In the genomic region with DNA sequence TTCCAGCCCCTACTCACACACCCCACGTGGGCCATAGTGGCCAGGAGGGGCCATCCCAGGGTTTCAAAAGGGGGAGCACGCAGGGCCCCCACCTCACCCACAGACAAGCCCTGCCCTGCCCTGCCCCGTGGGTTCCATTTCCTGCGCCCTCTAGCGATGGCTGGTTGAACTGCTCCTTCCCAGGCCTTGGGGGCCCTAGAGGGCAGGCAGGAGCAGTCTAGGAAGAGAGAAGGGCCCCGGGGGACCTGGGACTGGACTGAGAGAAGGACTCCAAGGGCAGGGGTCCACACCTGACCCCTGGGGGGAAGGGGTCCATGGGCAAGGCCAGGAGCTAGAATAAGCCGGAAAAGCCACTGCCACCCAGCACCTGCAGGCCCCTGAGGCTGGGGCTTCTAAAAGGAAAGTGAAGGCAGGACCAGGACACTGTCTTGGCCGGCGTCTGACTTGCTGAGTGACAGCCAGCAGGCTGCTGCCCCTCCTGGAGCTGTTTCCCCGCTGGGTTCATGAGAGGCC, we compare ENCODE assay signal across 8 cellular contexts. TPM values are rescaled to one million over a fixed set of nuclear protein-coding genes. Genes with fewer than 3 reads are reported as not detected.
DNase-seq lines count a peak whose midpoint lies in the region; ATAC-seq and TF ChIP-seq lines count a peak whose summit lies in the region.

No MANE protein-coding gene starts in this region.

- peak overlapping the region; percentile 98 for H2AK5ac ChIP-seq in neuronal stem cell (ENCODE audit: low read depth, low read length)

- peak overlapping the region; percentile 3 for H2BK5ac ChIP-seq in neuronal stem cell (ENCODE audit: low read length)

- no peaks in the 10 kb centered on the region for H3K36me3 ChIP-seq in neuronal stem cell (replicated peaks in 1 of 2; ENCODE audit: control insufficient read depth in 2 of 2, insufficient read depth in 2 of 2, low read length in 2 of 2)
- peaks cover 0 to 22% (median 0%) of the 10 kb centered on the region in 3 donors for H3K36me3 ChIP-seq in tibial nerve

- WGBS in neuronal stem cell (ENCODE audit: extremely low coverage in 2 of 2, insufficient read length in 2 of 2, insufficient replicate concordance in 1 of 2), 2 donors: no CpG with 5 or more reads among the region's 10 CpGs
- 35 to 53% methylated on average over 10 of the region's 10 CpGs for WGBS in tibial nerve, 2 donors

- H2AFZ ChIP-seq in neuronal stem cell (ENCODE audit: low read length): peak overlapping the region; percentile 68

- H3K23ac ChIP-seq in neuronal stem cell (ENCODE audit: low read depth, low read length, poor library complexity): no peak overlapping the region

- peak overlapping the region; percentile 49 for H4K91ac ChIP-seq in neuronal stem cell (ENCODE audit: low read depth, low read length, poor library complexity)

- peaks cover 13 to 34% of the 10 kb centered on the region in 2 donors for H3K4me1 ChIP-seq in neuronal stem cell (ENCODE audit: control insufficient read depth in 2 of 2, insufficient read depth in 1 of 2, low read depth in 1 of 2, low read length in 2 of 2)
- H3K4me1 ChIP-seq in tibial nerve: peaks cover 0 to 69% (median 28%) of the 10 kb centered on the region in 4 donors

- no peak overlapping the region for H3K14ac ChIP-seq in neuronal stem cell (ENCODE audit: low read length)

- POLR2A ChIA-PET in AG04449 (lab: Yijun Ruan, JAX): no interaction called here

- no peak for DNase-seq in AG04449 (ENCODE audit: low read depth, low spot score)
- DNase-seq in NCI-H460 (ENCODE audit: extremely low read depth, low read depth): peak; percentile 70
- DNase-seq in activated CD8-positive, alpha-beta memory T cell treated with anti-CD3 and anti-CD28 coated beads, Interleukin-2, amount 50 U/mL, for 24 hours (ENCODE audit: extremely low read depth): peak; percentile 20
- DNase-seq in neuronal stem cell (ENCODE audit: low spot score): peak; percentile 61
- peak; percentile 44 to 51 for DNase-seq in tibial nerve (ENCODE audit: low spot score in 2 of 2)

- H3K4ac ChIP-seq in neuronal stem cell (ENCODE audit: low read length): no peak overlapping the region

- H3K18ac ChIP-seq in neuronal stem cell (ENCODE audit: low read length): peak overlapping the region; percentile 97

- no peak overlapping the region for H4K8ac ChIP-seq in neuronal stem cell (ENCODE audit: low read depth, low read length)

- no peak for TF ChIP-seq EP300 in tibial nerve (IDR thresholded peaks at IDR 0.05)

- no peak overlapping the region for H3K4me2 ChIP-seq in neuronal stem cell (ENCODE audit: insufficient read depth, low read length, poor library complexity, severe bottlenecking)

- no peaks in the 10 kb centered on the region for H3K9me3 ChIP-seq in neuronal stem cell (replicated peaks in 1 of 2; ENCODE audit: control insufficient read depth in 2 of 2, insufficient read depth in 1 of 2, low read depth in 1 of 2, low read length in 2 of 2)
- no peaks in the 10 kb centered on the region for H3K9me3 ChIP-seq in tibial nerve

- peak overlapping the region; percentile 85 for H2BK12ac ChIP-seq in neuronal stem cell (ENCODE audit: low read length)

- H3K27me3 ChIP-seq in neuronal stem cell (ENCODE audit: control insufficient read depth in 3 of 3, insufficient read depth in 3 of 3, low read depth in 1 of 3, low read length in 3 of 3) (peaks cover 0 to 48% (median 9%) of the 10 kb centered on the region in 3 experiments), tibial nerve (no peaks in the 10 kb centered on the region)

- TF ChIP-seq CTCF in AG04449 (IDR thresholded peaks at IDR 0.05; ENCODE audit: insufficient read depth, low read length, missing control alignments): peak; percentile 96
- TF ChIP-seq CTCF in tibial nerve (IDR thresholded peaks at IDR 0.05): peak; percentile 79 to 95 (median 82)

- H3K4me3 ChIP-seq in AG04449 (ENCODE audit: low read depth, low read length) (no peak overlapping the region), neuronal stem cell (ENCODE audit: low read length in 2 of 2) (no peak overlapping the region), tibial nerve (no peak overlapping the region)

- peak; percentile 94 for ATAC-seq in GM18498 (IDR thresholded peaks at IDR 0.05; ENCODE audit: unreplicated experiment)
- peak; percentile 84 for ATAC-seq in HG02884 (IDR thresholded peaks at IDR 0.05; ENCODE audit: unreplicated experiment)
- ATAC-seq in esophagus mucosa: peak; percentile 71

- H2BK15ac ChIP-seq in neuronal stem cell (ENCODE audit: low read length): peak overlapping the region; percentile 97

- TF ChIP-seq POLR2A in tibial nerve (IDR thresholded peaks at IDR 0.05): no peak

- no peaks in the 10 kb centered on the region for H3K79me1 ChIP-seq in neuronal stem cell (ENCODE audit: low read depth, low read length)

- CTCF ChIA-PET in AG04449 (lab: Yijun Ruan, JAX): interaction anchor here (0.6 to 3.5 kb wide), 28 partner anchors 8 to 591 kb away, joined by 3 to 28 read pairs (median 4); a partner anchor contains a TSS

- no peak overlapping the region for H3K9ac ChIP-seq in neuronal stem cell (ENCODE audit: low read depth, low read length, poor library complexity)

- no peak overlapping the region for H3K27ac ChIP-seq in neuronal stem cell (replicated peaks; ENCODE audit: low read length)
- H3K27ac ChIP-seq in tibial nerve: peak overlapping the region in 1 of 4 donors; percentile 38

- peak overlapping the region; percentile 57 for H2BK120ac ChIP-seq in neuronal stem cell (ENCODE audit: low read depth, low read length)

RNA-seq across cellular contexts. Expression of a gene that starts 10.1 kb away (rescaled TPM):
- 0.94 and 1.0 TPM in 2 replicates for total RNA-seq in NCI-H460 (2014; rRNA removed; shearing (Covaris generic))
- polyA plus RNA-seq in NCI-H460 (2014; cell fraction: nucleus; rRNA removed): 2.0 and 5.9 TPM in 2 replicates
- 1.9 TPM for total RNA-seq in esophagus mucosa
- polyA plus RNA-seq in neuronal stem cell (2013, experiment 1 of 2): 1.0 TPM
- polyA plus RNA-seq in neuronal stem cell (2013, experiment 2 of 2): 0.68 TPM
- 10 to 100 TPM; 14.4 to 37.7 (median 34.2) TPM for total RNA-seq in tibial nerve
